Comparison of ENCODE assay signal across 34 cellular contexts in the genomic region with DNA sequence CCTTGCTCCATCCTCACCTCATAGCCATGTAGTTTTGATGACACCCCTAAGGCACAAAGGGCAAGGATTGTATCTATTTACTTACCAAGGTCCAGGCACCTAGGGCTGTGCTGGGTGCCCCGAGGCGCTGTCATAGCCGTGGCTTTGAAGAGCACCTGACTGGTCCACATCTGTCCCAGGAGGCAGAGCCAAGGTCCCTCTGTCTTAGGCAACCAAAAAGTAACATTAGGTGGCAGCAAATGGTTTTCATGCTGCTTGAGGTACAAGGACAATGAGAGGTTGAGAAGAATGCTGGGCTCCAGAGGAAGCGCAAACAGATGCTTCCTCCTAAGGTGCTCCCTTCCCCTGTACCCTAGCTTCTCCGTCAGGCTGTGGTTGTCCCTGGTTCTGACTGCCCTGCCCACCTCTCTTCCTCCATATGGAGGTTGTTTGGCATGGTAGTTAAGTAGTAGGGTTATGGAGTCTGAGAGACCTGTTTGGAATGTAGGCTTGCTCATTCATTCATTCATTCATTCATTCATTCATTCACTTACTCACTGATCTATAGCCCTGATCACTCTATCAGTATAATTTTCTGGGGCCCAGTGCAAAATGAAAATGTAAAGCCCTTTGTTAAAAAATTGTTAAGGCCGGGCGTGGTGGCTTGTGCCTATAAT. TPM values are rescaled to one million over a fixed set of nuclear protein-coding genes. Genes with fewer than 3 reads are reported as not detected.
DNase-seq lines count a peak whose midpoint lies in the region; ATAC-seq and TF ChIP-seq lines count a peak whose summit lies in the region.
"Had no signal": no experiment of that assay in that cellular context is flagged by ENCODE, and none has a peak within 500 bp of the region (broad histone marks: within the 10 kb centered on the region; RNA-seq: fewer than 3 reads in every experiment).

No MANE protein-coding gene starts in this region.

- peaks cover 2% of the 10 kb centered on the region for H3K79me2 ChIP-seq in trophoblast cell (ENCODE audit: control insufficient read depth, insufficient read depth, low read length, poor library complexity)

- no peak overlapping the region for H2AK5ac ChIP-seq in trophoblast cell (ENCODE audit: low read length)

- H3K4me3 ChIP-seq in BLaER1 (no peak overlapping the region), HEK293 (ENCODE audit: low read depth, low read length) (no peak overlapping the region), trophoblast cell (ENCODE audit: low read depth, low read length) (no peak overlapping the region), sigmoid colon (no peak overlapping the region)
- H3K4me3 ChIP-seq: ascending aorta, ovary had no signal

- TF ChIP-seq POLR2A in sigmoid colon (IDR thresholded peaks at IDR 0.05): no peak

- H3K27me3 Mint-ChIP-seq in mesothelial cell of epicardium (ENCODE audit: low read depth): peaks cover 3% of the 10 kb centered on the region
- H3K27me3 Mint-ChIP-seq: activated B cell treated with CpG ODN at 0.5 μM for 24 hours had no signal

- H3K27me3 ChIP-seq in BLaER1: no peaks in the 10 kb centered on the region
- no peaks in the 10 kb centered on the region for H3K27me3 ChIP-seq in trophoblast cell (ENCODE audit: insufficient read depth, low read length)
- no peaks in the 10 kb centered on the region for H3K27me3 ChIP-seq in sigmoid colon
- H3K27me3 ChIP-seq: ascending aorta, ovary had no signal

- no peaks in the 10 kb centered on the region for H3K9me3 ChIP-seq in BLaER1
- H3K9me3 ChIP-seq in HEK293 (ENCODE audit: control insufficient read depth, insufficient read depth, low read depth, low read length): no peaks in the 10 kb centered on the region
- no peaks in the 10 kb centered on the region for H3K9me3 ChIP-seq in trophoblast cell (ENCODE audit: insufficient read depth, low read depth, low read length)
- H3K9me3 ChIP-seq in sigmoid colon: no peaks in the 10 kb centered on the region
- H3K9me3 ChIP-seq: ascending aorta, ovary had no signal

- no peak overlapping the region for H3K27ac Mint-ChIP-seq in mesothelial cell of epicardium
- H3K27ac Mint-ChIP-seq: activated B cell treated with CpG ODN at 0.5 μM for 24 hours; activated CD4-positive, alpha-beta T cell treated with anti-CD3 and anti-CD28 coated beads, Interleukin-2, amount 10 ng/mL, durations not matched to agents 7 days and 5 days; immature natural killer cell; T-cell had no signal

- peaks cover 25% of the 10 kb centered on the region for H3K4me1 Mint-ChIP-seq in mesothelial cell of epicardium

- H3K4me3 Mint-ChIP-seq in mesothelial cell of epicardium: no peak overlapping the region
- H3K4me3 Mint-ChIP-seq: activated B cell treated with CpG ODN at 0.5 μM for 24 hours; activated CD4-positive, alpha-beta T cell treated with anti-CD3 and anti-CD28 coated beads, Interleukin-2, amount 10 ng/mL, durations not matched to agents 7 days and 5 days; immature natural killer cell; neural crest cell; T-cell had no signal

- DNase-seq in RPMI8226 (peak; percentile 25), trophoblast cell (peak in 1 of 2 donors; percentile 13), mesothelial cell of epicardium (ENCODE audit: low spot score in 2 of 2, unreplicated experiment in 2 of 2) (no peak), sigmoid colon (no peak)
- DNase-seq: activated B cell treated with CpG ODN at 0.5 μM for 24 hours; activated CD4-positive, alpha-beta T cell treated with anti-CD3 and anti-CD28 coated beads, Interleukin-2, amount 10 ng/mL, durations not matched to agents 7 days and 5 days; activated effector memory CD4-positive, alpha-beta T cell treated with anti-CD3 and anti-CD28 coated beads, Interleukin-2, amount 50 U/mL, for 16 hours; activated T-cell treated with anti-CD3 and anti-CD28 coated beads, Interleukin-2, amount 50 U/mL, for 1 hour; COR-L47; effector CD8-positive, alpha-beta T cell; GOT3; immature natural killer cell; left colon; mesenchymal stem cell; MM.1S; NCI-H1436; NCI-H2081 treated with DMSO at 0.1 percent for 48 hours; NCI-H446; OCI-M1; ovary; small intestine; stimulated activated CD4-positive, alpha-beta T cell treated with anti-CD3 and anti-CD28 coated beads, Interleukin-1b, Interleukin-23, amount 100 ng/mL, for 48 hours; stimulated activated naive CD8-positive, alpha-beta T cell treated with anti-CD3 and anti-CD28 coated beads, Interleukin-15, Interleukin-2, amounts not matched to agents 100 U/mL and 50 U/mL, for 24 hours; T-cell had no signal

- no peak overlapping the region for H2AFZ ChIP-seq in trophoblast cell (ENCODE audit: insufficient read depth, low read length, poor library complexity)

- H3K14ac ChIP-seq in trophoblast cell (ENCODE audit: low read length): no peak overlapping the region

- CTCF ChIA-PET in HEK293 (lab: Yijun Ruan, JAX): interaction anchor here (0.6 to 4.0 kb wide), 13 partner anchors 8 to 449 kb away, joined by 3 to 33 read pairs (median 5); no protein-coding TSS in a partner anchor

- H2BK5ac ChIP-seq in trophoblast cell (ENCODE audit: low read depth, low read length, poor library complexity): no peak overlapping the region

- H3K4me1 ChIP-seq in BLaER1 (peaks cover 50% of the 10 kb centered on the region), HEK293 (ENCODE audit: control insufficient read depth, insufficient read depth, low read length) (peaks cover 7% of the 10 kb centered on the region; the same call in 1 of the 2 replicates), trophoblast cell (ENCODE audit: control insufficient read depth in 1 of 2, insufficient read depth in 2 of 2, low read length in 2 of 2) (peaks cover 4 to 13% of the 10 kb centered on the region in 2 experiments), sigmoid colon (peaks cover 0 to 44% (median 33%) of the 10 kb centered on the region in 4 donors)

- H3K27ac ChIP-seq in BLaER1 (no peak overlapping the region), HEK293 (ENCODE audit: extremely low read depth, low read depth, low read length) (no peak overlapping the region), trophoblast cell (ENCODE audit: low read depth, low read length) (no peak overlapping the region), sigmoid colon (no peak overlapping the region)
- H3K27ac ChIP-seq: ascending aorta, epithelial cell of prostate, ovary had no signal

- no peak overlapping the region for H4K8ac ChIP-seq in trophoblast cell (ENCODE audit: low read depth, low read length)

- intact Hi-C loops in sigmoid colon (cut with DNase I): loop anchor here (5.0 kb wide), 1 partner anchor 512 kb away; a partner anchor contains a TSS

- H3K9ac ChIP-seq in BLaER1 (no peak overlapping the region), trophoblast cell (ENCODE audit: low read length) (no peak overlapping the region)

- ATAC-seq in GM18909 (IDR thresholded peaks at IDR 0.05; ENCODE audit: poor library complexity, unreplicated experiment): no peak
- ATAC-seq: left colon; stimulated activated naive CD8-positive, alpha-beta T cell treated with anti-CD3 and anti-CD28 coated beads, Interleukin-15, Interleukin-2, amounts not matched to agents 100 U/mL and 50 U/mL, for 24 hours; T-cell had no signal

- peak overlapping the region; percentile 64 for H3K4me2 ChIP-seq in BLaER1
- no peak overlapping the region for H3K4me2 ChIP-seq in trophoblast cell (ENCODE audit: low read length)

- no CpG with 5 or more reads among the region's 7 CpGs for WGBS in trophoblast cell (ENCODE audit: extremely low coverage, insufficient coverage, insufficient read length)
- WGBS in sigmoid colon, 2 donors: 66 to 87% methylated on average over 7 of the region's 7 CpGs

- H3K4ac ChIP-seq in trophoblast cell (ENCODE audit: low read depth, low read length): no peak overlapping the region

- H3K18ac ChIP-seq in trophoblast cell (ENCODE audit: low read length): no peak overlapping the region

- TF ChIP-seq EP300 in sigmoid colon (IDR thresholded peaks at IDR 0.05): no peak

- H2BK120ac ChIP-seq in trophoblast cell (ENCODE audit: insufficient read depth, low read length, poor library complexity): no peak overlapping the region

- TF ChIP-seq CTCF in HEK293 (tag by site-specific recombination; IDR thresholded peaks at IDR 0.05) (no peak), mesothelial cell of epicardium (IDR thresholded peaks at IDR 0.05; ENCODE audit: unreplicated experiment) (no peak), sigmoid colon (IDR thresholded peaks at IDR 0.05) (no peak)

- H3K36me3 Mint-ChIP-seq in mesothelial cell of epicardium: no peaks in the 10 kb centered on the region
- H3K36me3 Mint-ChIP-seq: immature natural killer cell had no signal

- H3K36me3 ChIP-seq in BLaER1 (peaks cover 8% of the 10 kb centered on the region; the same call in 1 of the 2 replicates), HEK293 (ENCODE audit: control insufficient read depth in 2 of 2, insufficient read depth in 1 of 2, low read length in 2 of 2) (peaks cover 6 to 12% of the 10 kb centered on the region in 2 experiments), trophoblast cell (ENCODE audit: control insufficient read depth in 1 of 2, insufficient read depth in 2 of 2, low read length in 2 of 2) (peaks cover 1 to 3% of the 10 kb centered on the region in 2 experiments), sigmoid colon (no peaks in the 10 kb centered on the region)
- H3K36me3 ChIP-seq: ascending aorta, ovary had no signal

- POLR2A ChIA-PET in HEK293 (lab: Yijun Ruan, JAX): no interaction called here

- H3K9me3 Mint-ChIP-seq in mesothelial cell of epicardium: no peaks in the 10 kb centered on the region
- H3K9me3 Mint-ChIP-seq: activated B cell treated with CpG ODN at 0.5 μM for 24 hours; activated CD4-positive, alpha-beta T cell treated with anti-CD3 and anti-CD28 coated beads, Interleukin-2, amount 10 ng/mL, durations not matched to agents 7 days and 5 days; immature natural killer cell; T-cell had no signal

- H4K91ac ChIP-seq in trophoblast cell (ENCODE audit: low read depth, low read length): no peak overlapping the region

- peak overlapping the region; percentile 50 for H3K23ac ChIP-seq in trophoblast cell (ENCODE audit: low read length)

- H4K20me1 ChIP-seq in BLaER1: peaks cover 6% of the 10 kb centered on the region; the same call in 1 of the 2 replicates

- peaks cover 3% of the 10 kb centered on the region for H3K79me1 ChIP-seq in trophoblast cell (ENCODE audit: low read length)

- H4K12ac ChIP-seq in trophoblast cell (ENCODE audit: low read depth, low read length): no peak overlapping the region

- no peak overlapping the region for H2BK12ac ChIP-seq in trophoblast cell (ENCODE audit: low read length)

TF ChIP-seq in HEK293, 187 proteins besides CTCF, POLR2A, EP300 and RAD21:
- 0 out of 2 replicates have a peak, but pooled peaks have one; percentile 56 for TF ChIP-seq ZNF24 (tag by site-specific recombination; IDR thresholded peaks at IDR 0.05)
- TF ChIP-seq TCF7L2 (IDR thresholded peaks at IDR 0.05; ENCODE audit: borderline replicate concordance, low read depth, low read length): no peak

RNA-seq across cellular contexts. Expression of a gene that starts 3.0 kb away (rescaled TPM):
- polyA plus RNA-seq in trophoblast cell (2013): 65.9 and 67.3 TPM in 2 replicates
- total RNA-seq in mesothelial cell of epicardium (79.0 to 79.6 TPM (median 79.4 TPM) in 3 replicates), sigmoid colon (10 to 100 TPM in 3 of 4 donors, 1 to 10 TPM in 1; 9.5 to 34.9 (median 28.7) TPM)
- polyA plus RNA-seq in sigmoid colon: 10 to 100 TPM; 52.3 to 90.9 (median 56.3) TPM

RNA-seq across cellular contexts. Expression of a gene that starts 32.2 kb away (rescaled TPM):
- polyA plus RNA-seq in trophoblast cell (2013): 1.4 and 1.5 TPM in 2 replicates
- total RNA-seq in mesothelial cell of epicardium: 0.11 to 0.16 TPM in 2 of 3 replicates, not detected in the other
- 10 to 100 TPM in 1 of 4 donors, 1 to 10 TPM in 3; 4.9 to 10.3 (median 6.4) TPM for total RNA-seq in sigmoid colon
- 1 to 10 TPM in 1 of 3 donors, under 1 TPM in 2; 0.46 to 1.1 (median 0.60) TPM for polyA plus RNA-seq in sigmoid colon
- total RNA-seq: activated B cell treated with CpG ODN at 0.5 μM for 24 hours; activated CD4-positive, alpha-beta T cell treated with anti-CD3 and anti-CD28 coated beads, Interleukin-2, amount 10 ng/mL, durations not matched to agents 7 days and 5 days; ascending aorta; glomerular endothelial cell; HT1080; SK-MEL-5; T-cell; temporal lobe had no signal
- polyA plus RNA-seq: immature natural killer cell had no signal
